1 cellular context compared by ENCODE assay signal in the genomic region with DNA sequence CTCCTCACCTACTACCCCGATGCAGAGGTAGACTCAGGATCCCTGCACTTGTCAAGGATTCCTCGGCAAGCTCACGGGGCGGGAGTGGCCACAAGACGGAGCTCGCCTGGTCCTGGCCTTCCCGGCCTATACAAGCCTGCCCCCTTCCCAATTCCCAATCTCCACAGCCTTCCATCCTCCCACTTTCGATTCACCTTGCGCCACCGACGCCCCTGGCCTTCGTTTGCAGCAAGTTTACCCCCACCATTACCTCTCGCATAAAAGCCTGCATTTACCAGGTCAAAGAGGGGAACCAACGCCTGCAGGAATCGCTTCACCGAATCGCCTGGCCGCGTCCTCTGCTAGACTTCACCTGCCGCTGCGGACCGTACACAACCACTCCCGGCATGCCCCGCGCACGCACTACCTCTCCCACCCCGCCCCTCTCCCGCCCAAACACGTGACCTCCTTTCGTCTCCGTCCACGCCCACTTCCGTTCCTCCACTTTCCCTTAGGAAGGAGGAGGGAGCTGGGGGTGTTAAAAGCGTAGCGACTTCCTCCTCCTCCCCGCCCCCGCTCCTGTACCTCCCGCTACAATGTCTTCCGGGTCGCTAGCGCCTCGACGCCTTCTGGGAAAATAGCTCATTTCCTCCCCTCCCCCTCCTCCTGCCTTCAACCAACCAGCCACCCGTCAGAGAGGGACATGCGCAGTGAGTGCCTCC.
TF ChIP-seq lines count a peak whose summit lies in the region.

ORC4 (minus strand) TSS at position 380 of the 701 bp plus-strand sequence. CDS start 44,779 bp downstream, outside the sequence.

TF ChIP-seq in HepG2, 621 proteins besides CTCF, POLR2A, EP300 and RAD21 (continued from another document and continues in another):
- TF ChIP-seq, protein P1, sequence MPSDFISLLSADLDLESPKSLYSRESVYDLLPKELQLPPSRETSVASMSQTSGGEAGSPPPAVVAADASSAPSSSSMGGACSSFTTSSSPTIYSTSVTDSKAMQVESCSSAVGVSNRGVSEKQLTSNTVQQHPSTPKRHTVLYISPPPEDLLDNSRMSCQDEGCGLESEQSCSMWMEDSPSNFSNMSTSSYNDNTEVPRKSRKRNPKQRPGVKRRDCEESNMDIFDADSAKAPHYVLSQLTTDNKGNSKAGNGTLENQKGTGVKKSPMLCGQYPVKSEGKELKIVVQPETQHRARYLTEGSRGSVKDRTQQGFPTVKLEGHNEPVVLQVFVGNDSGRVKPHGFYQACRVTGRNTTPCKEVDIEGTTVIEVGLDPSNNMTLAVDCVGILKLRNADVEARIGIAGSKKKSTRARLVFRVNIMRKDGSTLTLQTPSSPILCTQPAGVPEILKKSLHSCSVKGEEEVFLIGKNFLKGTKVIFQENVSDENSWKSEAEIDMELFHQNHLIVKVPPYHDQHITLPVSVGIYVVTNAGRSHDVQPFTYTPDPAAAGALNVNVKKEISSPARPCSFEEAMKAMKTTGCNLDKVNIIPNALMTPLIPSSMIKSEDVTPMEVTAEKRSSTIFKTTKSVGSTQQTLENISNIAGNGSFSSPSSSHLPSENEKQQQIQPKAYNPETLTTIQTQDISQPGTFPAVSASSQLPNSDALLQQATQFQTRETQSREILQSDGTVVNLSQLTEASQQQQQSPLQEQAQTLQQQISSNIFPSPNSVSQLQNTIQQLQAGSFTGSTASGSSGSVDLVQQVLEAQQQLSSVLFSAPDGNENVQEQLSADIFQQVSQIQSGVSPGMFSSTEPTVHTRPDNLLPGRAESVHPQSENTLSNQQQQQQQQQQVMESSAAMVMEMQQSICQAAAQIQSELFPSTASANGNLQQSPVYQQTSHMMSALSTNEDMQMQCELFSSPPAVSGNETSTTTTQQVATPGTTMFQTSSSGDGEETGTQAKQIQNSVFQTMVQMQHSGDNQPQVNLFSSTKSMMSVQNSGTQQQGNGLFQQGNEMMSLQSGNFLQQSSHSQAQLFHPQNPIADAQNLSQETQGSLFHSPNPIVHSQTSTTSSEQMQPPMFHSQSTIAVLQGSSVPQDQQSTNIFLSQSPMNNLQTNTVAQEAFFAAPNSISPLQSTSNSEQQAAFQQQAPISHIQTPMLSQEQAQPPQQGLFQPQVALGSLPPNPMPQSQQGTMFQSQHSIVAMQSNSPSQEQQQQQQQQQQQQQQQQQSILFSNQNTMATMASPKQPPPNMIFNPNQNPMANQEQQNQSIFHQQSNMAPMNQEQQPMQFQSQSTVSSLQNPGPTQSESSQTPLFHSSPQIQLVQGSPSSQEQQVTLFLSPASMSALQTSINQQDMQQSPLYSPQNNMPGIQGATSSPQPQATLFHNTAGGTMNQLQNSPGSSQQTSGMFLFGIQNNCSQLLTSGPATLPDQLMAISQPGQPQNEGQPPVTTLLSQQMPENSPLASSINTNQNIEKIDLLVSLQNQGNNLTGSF (CRISPR knock-in tag; IDR thresholded peaks at IDR 0.05): peak; percentile 75; the same call in 1 of the 2 replicates
- TF ChIP-seq IRF2 (CRISPR knock-in tag; IDR thresholded peaks at IDR 0.05) (peak; percentile 95), ZBTB14 (CRISPR knock-in tag; IDR thresholded peaks at IDR 0.05) (no peak), ZNF224 (CRISPR knock-in tag; IDR thresholded peaks at IDR 0.05) (peak; percentile 97), ZNF207 (IDR thresholded peaks at IDR 0.05; ENCODE audit: borderline replicate concordance) (no peak), ZNF274 (CRISPR knock-in tag; IDR thresholded peaks at IDR 0.05) (0 out of 2 replicates have a peak, but pooled peaks have one; percentile 63), TBX3 (IDR thresholded peaks at IDR 0.05; ENCODE audit: borderline replicate concordance) (peak; percentile 91), HDAC6 (IDR thresholded peaks at IDR 0.05; ENCODE audit: low read depth, low read length) (no peak), ZNF430 (CRISPR knock-in tag; IDR thresholded peaks at IDR 0.05) (peak; percentile 95), HMG20B (CRISPR knock-in tag; conservative IDR thresholded peaks at IDR 0.05) (no peak), EED (CRISPR knock-in tag; IDR thresholded peaks at IDR 0.05) (peak; percentile 97), ZNF580 (CRISPR knock-in tag; IDR thresholded peaks at IDR 0.05; ENCODE audit: borderline replicate concordance, low read depth) (peak; percentile 97), HNF1B (CRISPR knock-in tag; IDR thresholded peaks at IDR 0.05) (peak; percentile 91), USF2 (IDR thresholded peaks at IDR 0.05; ENCODE audit: low read depth, low read length) (peak; percentile 87), USF2 (CRISPR knock-in tag; IDR thresholded peaks at IDR 0.05; ENCODE audit: borderline replicate concordance) (peak; percentile 95), ZNF883 (CRISPR knock-in tag; IDR thresholded peaks at IDR 0.05; ENCODE audit: not compliant biosample characterization) (peak; percentile 88), ZSCAN9 (CRISPR knock-in tag; IDR thresholded peaks at IDR 0.05; ENCODE audit: borderline replicate concordance) (peak; percentile 81), ZNF691 (CRISPR knock-in tag; IDR thresholded peaks at IDR 0.05; ENCODE audit: borderline replicate concordance, low read depth) (peak; percentile 71), SRF (IDR thresholded peaks at IDR 0.05; ENCODE audit: low read depth, low read length) (peak; percentile 41; the same call in 1 of the 2 replicates)
- TF ChIP-seq, protein P2, sequence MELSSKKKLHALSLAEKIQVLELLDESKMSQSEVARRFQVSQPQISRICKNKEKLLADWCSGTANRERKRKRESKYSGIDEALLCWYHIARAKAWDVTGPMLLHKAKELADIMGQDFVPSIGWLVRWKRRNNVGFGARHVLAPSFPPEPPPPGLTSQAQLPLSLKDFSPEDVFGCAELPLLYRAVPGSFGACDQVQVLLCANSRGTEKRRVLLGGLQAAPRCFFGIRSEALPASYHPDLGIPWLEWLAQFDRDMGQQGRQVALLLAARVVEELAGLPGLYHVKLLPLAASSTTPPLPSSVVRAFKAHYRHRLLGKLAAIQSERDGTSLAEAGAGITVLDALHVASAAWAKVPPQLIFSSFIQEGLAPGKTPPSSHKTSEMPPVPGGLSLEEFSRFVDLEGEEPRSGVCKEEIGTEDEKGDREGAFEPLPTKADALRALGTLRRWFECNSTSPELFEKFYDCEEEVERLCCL (CRISPR knock-in tag; IDR thresholded peaks at IDR 0.05; ENCODE audit: borderline replicate concordance): no peak
- TF ChIP-seq, protein P3, sequence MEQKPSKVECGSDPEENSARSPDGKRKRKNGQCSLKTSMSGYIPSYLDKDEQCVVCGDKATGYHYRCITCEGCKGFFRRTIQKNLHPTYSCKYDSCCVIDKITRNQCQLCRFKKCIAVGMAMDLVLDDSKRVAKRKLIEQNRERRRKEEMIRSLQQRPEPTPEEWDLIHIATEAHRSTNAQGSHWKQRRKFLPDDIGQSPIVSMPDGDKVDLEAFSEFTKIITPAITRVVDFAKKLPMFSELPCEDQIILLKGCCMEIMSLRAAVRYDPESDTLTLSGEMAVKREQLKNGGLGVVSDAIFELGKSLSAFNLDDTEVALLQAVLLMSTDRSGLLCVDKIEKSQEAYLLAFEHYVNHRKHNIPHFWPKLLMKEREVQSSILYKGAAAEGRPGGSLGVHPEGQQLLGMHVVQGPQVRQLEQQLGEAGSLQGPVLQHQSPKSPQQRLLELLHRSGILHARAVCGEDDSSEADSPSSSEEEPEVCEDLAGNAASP (CRISPR knock-in tag; IDR thresholded peaks at IDR 0.05; ENCODE audit: borderline replicate concordance): no peak; the same call in 1 of the 2 replicates
- TF ChIP-seq, protein P4, sequence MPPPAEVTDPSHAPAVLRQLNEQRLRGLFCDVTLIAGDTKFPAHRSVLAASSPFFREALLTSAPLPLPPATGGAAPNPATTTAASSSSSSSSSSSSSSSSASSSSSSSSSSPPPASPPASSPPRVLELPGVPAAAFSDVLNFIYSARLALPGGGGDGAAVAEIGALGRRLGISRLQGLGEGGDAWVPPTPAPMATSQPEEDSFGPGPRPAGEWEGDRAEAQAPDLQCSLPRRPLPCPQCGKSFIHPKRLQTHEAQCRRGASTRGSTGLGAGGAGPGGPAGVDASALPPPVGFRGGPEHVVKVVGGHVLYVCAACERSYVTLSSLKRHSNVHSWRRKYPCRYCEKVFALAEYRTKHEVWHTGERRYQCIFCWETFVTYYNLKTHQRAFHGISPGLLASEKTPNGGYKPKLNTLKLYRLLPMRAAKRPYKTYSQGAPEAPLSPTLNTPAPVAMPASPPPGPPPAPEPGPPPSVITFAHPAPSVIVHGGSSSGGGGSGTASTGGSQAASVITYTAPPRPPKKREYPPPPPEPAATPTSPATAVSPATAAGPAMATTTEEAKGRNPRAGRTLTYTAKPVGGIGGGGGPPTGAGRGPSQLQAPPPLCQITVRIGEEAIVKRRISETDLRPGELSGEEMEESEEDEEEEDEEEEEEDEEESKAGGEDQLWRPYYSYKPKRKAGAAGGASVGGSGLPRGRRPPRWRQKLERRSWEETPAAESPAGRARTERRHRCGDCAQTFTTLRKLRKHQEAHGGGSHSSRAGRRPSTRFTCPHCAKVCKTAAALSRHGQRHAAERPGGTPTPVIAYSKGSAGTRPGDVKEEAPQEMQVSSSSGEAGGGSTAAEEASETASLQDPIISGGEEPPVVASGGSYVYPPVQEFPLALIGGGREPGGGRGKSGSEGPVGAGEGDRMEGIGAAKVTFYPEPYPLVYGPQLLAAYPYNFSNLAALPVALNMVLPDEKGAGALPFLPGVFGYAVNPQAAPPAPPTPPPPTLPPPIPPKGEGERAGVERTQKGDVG (CRISPR knock-in tag; IDR thresholded peaks at IDR 0.05; ENCODE audit: borderline replicate concordance): no peak
- TF ChIP-seq, protein P5, sequence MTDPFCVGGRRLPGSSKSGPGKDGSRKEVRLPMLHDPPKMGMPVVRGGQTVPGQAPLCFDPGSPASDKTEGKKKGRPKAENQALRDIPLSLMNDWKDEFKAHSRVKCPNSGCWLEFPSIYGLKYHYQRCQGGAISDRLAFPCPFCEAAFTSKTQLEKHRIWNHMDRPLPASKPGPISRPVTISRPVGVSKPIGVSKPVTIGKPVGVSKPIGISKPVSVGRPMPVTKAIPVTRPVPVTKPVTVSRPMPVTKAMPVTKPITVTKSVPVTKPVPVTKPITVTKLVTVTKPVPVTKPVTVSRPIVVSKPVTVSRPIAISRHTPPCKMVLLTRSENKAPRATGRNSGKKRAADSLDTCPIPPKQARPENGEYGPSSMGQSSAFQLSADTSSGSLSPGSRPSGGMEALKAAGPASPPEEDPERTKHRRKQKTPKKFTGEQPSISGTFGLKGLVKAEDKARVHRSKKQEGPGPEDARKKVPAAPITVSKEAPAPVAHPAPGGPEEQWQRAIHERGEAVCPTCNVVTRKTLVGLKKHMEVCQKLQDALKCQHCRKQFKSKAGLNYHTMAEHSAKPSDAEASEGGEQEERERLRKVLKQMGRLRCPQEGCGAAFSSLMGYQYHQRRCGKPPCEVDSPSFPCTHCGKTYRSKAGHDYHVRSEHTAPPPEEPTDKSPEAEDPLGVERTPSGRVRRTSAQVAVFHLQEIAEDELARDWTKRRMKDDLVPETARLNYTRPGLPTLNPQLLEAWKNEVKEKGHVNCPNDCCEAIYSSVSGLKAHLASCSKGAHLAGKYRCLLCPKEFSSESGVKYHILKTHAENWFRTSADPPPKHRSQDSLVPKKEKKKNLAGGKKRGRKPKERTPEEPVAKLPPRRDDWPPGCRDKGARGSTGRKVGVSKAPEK (CRISPR knock-in tag; IDR thresholded peaks at IDR 0.05; ENCODE audit: borderline replicate concordance): peak; percentile 43; the same call in 1 of the 2 replicates
